15 cellular contexts compared by ENCODE assay signal in the genomic region with DNA sequence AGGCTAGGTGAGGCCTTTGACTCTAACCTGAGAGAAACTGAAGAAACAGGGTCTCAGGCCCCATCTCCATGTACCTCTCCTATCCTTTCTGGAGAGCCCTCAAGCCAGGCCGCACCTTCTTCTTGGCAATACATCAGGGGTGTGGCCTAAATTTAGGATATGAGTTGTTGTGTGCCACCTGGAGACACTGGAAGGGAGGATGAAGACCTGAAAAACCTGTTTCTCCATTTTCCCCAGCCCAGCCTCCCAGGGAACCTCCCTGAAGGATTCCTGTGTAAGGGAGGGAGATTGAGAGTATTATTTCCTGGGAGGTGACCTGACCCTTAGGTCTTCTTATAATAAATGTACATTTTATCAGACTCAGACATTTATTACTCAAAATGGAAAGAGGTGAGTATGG. TPM values are rescaled to one million over a fixed set of nuclear protein-coding genes. Genes with fewer than 3 reads are reported as not detected.
DNase-seq lines count a peak whose midpoint lies in the region; ATAC-seq and TF ChIP-seq lines count a peak whose summit lies in the region.
"Had no signal": no experiment of that assay in that cellular context is flagged by ENCODE, and none has a peak within 500 bp of the region (broad histone marks: within the 10 kb centered on the region; RNA-seq: fewer than 3 reads in every experiment).

No MANE protein-coding gene starts in this region.

- no peaks in the 10 kb centered on the region for H3K27me3 ChIP-seq in transverse colon
- H3K27me3 ChIP-seq: ascending aorta, right lobe of liver had no signal

- TF ChIP-seq EP300 in transverse colon (IDR thresholded peaks at IDR 0.05; ENCODE audit: low read depth): no peak

- TF ChIP-seq POLR2A in transverse colon (IDR thresholded peaks at IDR 0.05): no peak

- no peak for TF ChIP-seq CTCF in transverse colon (IDR thresholded peaks at IDR 0.05)

- DNase-seq in HT-29 (ENCODE audit: low spot score): peak; percentile 96
- peak; percentile 84 for DNase-seq in NCI-H748 treated with DMSO at 0.1 percent for 48 hours (lab: John Stamatoyannopoulos, UW)
- peak; percentile 46 for DNase-seq in iPS-NIHi7 (ENCODE audit: extremely low spot score)
- DNase-seq in transverse colon: peak; percentile 78
- DNase-seq in caudate nucleus (lab: John Stamatoyannopoulos, UW): no peak
- DNase-seq: activated T-cell treated with anti-CD3 and anti-CD28 coated beads, Interleukin-2, amount 50 U/mL, for 48 hours; CD4-positive, alpha-beta memory T cell; naive thymus-derived CD8-positive, alpha-beta T cell; NCI-H1694 treated with DMSO at 0.1 percent for 48 hours; right lobe of liver; stimulated activated naive CD8-positive, alpha-beta T cell treated with anti-CD3 and anti-CD28 coated beads, Interleukin-15, amount 100 ng/mL, for 72 hours had no signal

- no peak for ATAC-seq in HG03439 (IDR thresholded peaks at IDR 0.05; ENCODE audit: unreplicated experiment)
- ATAC-seq in HG03039 (IDR thresholded peaks at IDR 0.05; ENCODE audit: unreplicated experiment): no peak
- ATAC-seq: naive thymus-derived CD8-positive, alpha-beta T cell; stimulated activated naive CD8-positive, alpha-beta T cell treated with anti-CD3 and anti-CD28 coated beads, Interleukin-15, amount 100 ng/mL, for 72 hours had no signal

- no peaks in the 10 kb centered on the region for H3K9me3 ChIP-seq in transverse colon
- H3K9me3 ChIP-seq: ascending aorta, right lobe of liver had no signal

- peak overlapping the region; percentile 52 to 66 (median 60) for H3K27ac ChIP-seq in transverse colon
- no peak overlapping the region for H3K27ac ChIP-seq in caudate nucleus (ENCODE audit: low read depth, low read length)
- H3K27ac ChIP-seq: ascending aorta, right lobe of liver had no signal

- peaks cover 0 to 36% (median 26%) of the 10 kb centered on the region in 4 donors for H3K4me1 ChIP-seq in transverse colon
- H3K4me1 ChIP-seq: ascending aorta, right lobe of liver had no signal

- WGBS in transverse colon (ENCODE audit: low coverage in 1 of 2), 2 donors: 58% methylated on average over 1 of the region's 1 CpG; no CpG with 5 or more reads in 1 of the 2 donors

- intact Hi-C loops in transverse colon (cut with DNase I; ENCODE audit: low total_unique reads): no loop called here

- H3K4me3 ChIP-seq in transverse colon: no peak overlapping the region
- H3K4me3 ChIP-seq: ascending aorta, right lobe of liver had no signal

- no peaks in the 10 kb centered on the region for H3K36me3 ChIP-seq in transverse colon
- H3K36me3 ChIP-seq: ascending aorta, right lobe of liver had no signal

- in situ Hi-C loops in transverse colon (cut with MboI; ENCODE audit: low pct_ligation_motif_present in 1 of 4, low pct_unique_long_range_greater_than_20kb in 1 of 4, low sequenced_read_pairs in 3 of 4): no loop called here

RNA-seq across cellular contexts. Expression of gene LY6G6D, which starts 3.1 kb away (rescaled TPM):
- not detected in 2 replicates for total RNA-seq in HT-29 (2014; rRNA removed; shearing (Covaris generic))
- not detected for total RNA-seq in transverse colon
- total RNA-seq: ascending aorta; CD4-positive, alpha-beta memory T cell; frontal cortex; naive thymus-derived CD8-positive, alpha-beta T cell; right lobe of liver had no signal

RNA-seq across cellular contexts. Expression of gene LY6G6C, which starts 3.3 kb away (rescaled TPM):
- not detected in 2 replicates for total RNA-seq in HT-29 (2014; rRNA removed; shearing (Covaris generic))
- not detected for total RNA-seq in transverse colon
- total RNA-seq: ascending aorta; CD4-positive, alpha-beta memory T cell; frontal cortex; naive thymus-derived CD8-positive, alpha-beta T cell; right lobe of liver had no signal

RNA-seq across cellular contexts. Expression of gene MPIG6B, which starts 4.9 kb away (rescaled TPM):
- total RNA-seq in HT-29 (2014; rRNA removed; shearing (Covaris generic)): 0.18 TPM in 1 of 2 replicates, not detected in the other
- total RNA-seq in transverse colon: under 1 TPM in 1 of 4 donors, not detected in 3; 0.16 TPM
- total RNA-seq: ascending aorta; CD4-positive, alpha-beta memory T cell; frontal cortex had no signal

RNA-seq across cellular contexts. Expression of gene DDAH2, which starts 10.8 kb away (rescaled TPM):
- 107 and 116 TPM in 2 replicates for total RNA-seq in HT-29 (2014; rRNA removed; shearing (Covaris generic))
- total RNA-seq in transverse colon: 100 to 1,000 TPM in 3 of 4 donors, 10 to 100 TPM in 1; 78.3 to 148 (median 107) TPM

RNA-seq across cellular contexts. Expression of gene LY6G6F, which starts 11.6 kb away (rescaled TPM):
- total RNA-seq in HT-29 (2014; rRNA removed; shearing (Covaris generic)): not detected in 2 replicates
- not detected for total RNA-seq in transverse colon
- total RNA-seq: ascending aorta; CD4-positive, alpha-beta memory T cell; frontal cortex; naive thymus-derived CD8-positive, alpha-beta T cell; right lobe of liver had no signal

Comparison
In these comparisons a context has a peak if more than half of its experiments do, and no peak if none do; other contexts are left out.
1. DNase-seq: peak in HT-29 (single experiment), NCI-H748 treated with DMSO at 0.1 percent for 48 hours (single experiment), iPS-NIHi7 (single experiment) and transverse colon (single experiment); none in caudate nucleus (0 of 61).